8 cellular contexts compared by ENCODE assay signal in the genomic region with DNA sequence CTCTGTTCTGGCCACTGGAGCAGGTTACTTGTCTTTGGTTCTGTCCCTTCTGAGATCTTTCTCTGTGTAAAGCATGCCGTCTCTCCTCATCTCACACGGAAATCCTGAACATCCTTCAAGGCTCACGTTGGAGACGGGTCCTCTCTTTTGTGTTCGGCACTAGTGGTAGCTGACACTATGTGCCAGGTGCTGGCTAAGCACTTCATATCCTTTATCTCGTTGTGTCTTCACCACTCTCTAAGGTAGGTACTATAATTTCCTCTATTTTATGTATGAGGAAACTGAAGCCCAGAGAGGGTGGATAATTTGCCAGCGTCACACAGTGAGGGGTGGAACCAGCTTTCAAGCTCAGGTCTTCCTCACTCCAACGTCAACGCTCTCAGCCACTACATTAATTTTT. TPM values are rescaled to one million over a fixed set of nuclear protein-coding genes. Genes with fewer than 3 reads are reported as not detected.
A peak's percentile ranks its signal among the peaks of the same experiment; 100 is the strongest.
DNase-seq lines count a peak whose midpoint lies in the region; TF ChIP-seq lines count a peak whose summit lies in the region.

No MANE protein-coding gene starts in this region.

- 78 to 85% methylated on average over 9 of the region's 9 CpGs for WGBS in endodermal cell (ENCODE audit: insufficient coverage in 1 of 2, insufficient read length in 1 of 2), 2 experiments
- no CpG with 5 or more reads among the region's 9 CpGs for WGBS in neuronal stem cell (ENCODE audit: extremely low coverage in 2 of 2, insufficient read length in 2 of 2, insufficient replicate concordance in 1 of 2), 2 donors

- no peak overlapping the region for H3K23ac ChIP-seq in neuronal stem cell (ENCODE audit: low read depth, low read length, poor library complexity)

- no peaks in the 10 kb centered on the region for H3K27me3 Mint-ChIP-seq in endodermal cell (ENCODE audit: insufficient read depth)

- peak overlapping the region; percentile 99 for H3K4me3 Mint-ChIP-seq in endodermal cell

- peaks cover 18% of the 10 kb centered on the region for H3K36me3 Mint-ChIP-seq in endodermal cell (ENCODE audit: low read depth)

- no peak overlapping the region for H2AFZ ChIP-seq in neuronal stem cell (ENCODE audit: low read length)

- no peak overlapping the region for H2BK12ac ChIP-seq in neuronal stem cell (ENCODE audit: low read length)

- H3K4ac ChIP-seq in neuronal stem cell (ENCODE audit: low read length): no peak overlapping the region

- peaks cover 48% of the 10 kb centered on the region for H3K4me1 Mint-ChIP-seq in endodermal cell

- H3K4me1 ChIP-seq in endodermal cell (ENCODE audit: control insufficient read depth, insufficient read depth, low read length) (peaks cover 32% of the 10 kb centered on the region), neuronal stem cell (ENCODE audit: control insufficient read depth in 2 of 2, insufficient read depth in 1 of 2, low read depth in 1 of 2, low read length in 2 of 2) (peaks cover 7 to 22% of the 10 kb centered on the region in 2 donors)

- TF ChIP-seq CTCF in endodermal cell (conservative IDR thresholded peaks at IDR 0.05): no peak
- no peak for TF ChIP-seq CTCF in retinal pigment epithelial cell (conservative IDR thresholded peaks at IDR 0.05; ENCODE audit: low read depth, low read length)

- no peaks in the 10 kb centered on the region for H3K79me1 ChIP-seq in neuronal stem cell (ENCODE audit: low read depth, low read length)

- H4K91ac ChIP-seq in neuronal stem cell (ENCODE audit: low read depth, low read length, poor library complexity): no peak overlapping the region

- no peak overlapping the region for H2BK15ac ChIP-seq in neuronal stem cell (ENCODE audit: low read length)

- peak; percentile 46 for DNase-seq in DMS79 treated with DMSO at 0.1 percent for 48 hours (lab: John Stamatoyannopoulos, UW)
- DNase-seq in DMS79 (lab: John Stamatoyannopoulos, UW): no peak
- DNase-seq in OCI-M1 (lab: John Stamatoyannopoulos, UW): peak; percentile 68
- DNase-seq in endodermal cell: no peak
- no peak for DNase-seq in retinal pigment epithelial cell (ENCODE audit: low read depth)
- DNase-seq in effector CD8-positive, alpha-beta T cell (lab: John Stamatoyannopoulos, UW): no peak
- DNase-seq in neuronal stem cell (ENCODE audit: low spot score): no peak
- DNase-seq in medulla oblongata (ENCODE audit: extremely low spot score): no peak

- H3K4me2 ChIP-seq in neuronal stem cell (ENCODE audit: insufficient read depth, low read length, poor library complexity, severe bottlenecking): no peak overlapping the region

- H3K4me3 ChIP-seq in endodermal cell (ENCODE audit: low read length): peak overlapping the region; percentile 90
- peak overlapping the region; percentile 99 for H3K4me3 ChIP-seq in retinal pigment epithelial cell (ENCODE audit: low read length)
- peak overlapping the region in 1 of 2 donors; percentile 85 for H3K4me3 ChIP-seq in neuronal stem cell (ENCODE audit: low read length in 2 of 2)

- H3K36me3 ChIP-seq in endodermal cell (ENCODE audit: control insufficient read depth, insufficient read depth, low read length) (peaks cover 19% of the 10 kb centered on the region), neuronal stem cell (replicated peaks in 1 of 2; ENCODE audit: control insufficient read depth in 2 of 2, insufficient read depth in 2 of 2, low read length in 2 of 2) (peaks cover 6 to 24% of the 10 kb centered on the region in 2 donors)

- H2AK5ac ChIP-seq in neuronal stem cell (ENCODE audit: low read depth, low read length): no peak overlapping the region

- peak overlapping the region; percentile 68 for H3K9ac ChIP-seq in endodermal cell (ENCODE audit: extremely low read depth, low read length, poor library complexity, severe bottlenecking)
- H3K9ac ChIP-seq in neuronal stem cell (ENCODE audit: low read depth, low read length, poor library complexity): no peak overlapping the region

- H3K9me3 Mint-ChIP-seq in endodermal cell: no peaks in the 10 kb centered on the region

- no peaks in the 10 kb centered on the region for H3K27me3 ChIP-seq in endodermal cell (ENCODE audit: control insufficient read depth, insufficient read depth, low read length, poor library complexity, severe bottlenecking)
- H3K27me3 ChIP-seq in neuronal stem cell (ENCODE audit: control insufficient read depth in 3 of 3, insufficient read depth in 3 of 3, low read depth in 1 of 3, low read length in 3 of 3): no peaks in the 10 kb centered on the region

- H3K9me3 ChIP-seq in endodermal cell (ENCODE audit: control insufficient read depth, low read length) (no peaks in the 10 kb centered on the region), neuronal stem cell (replicated peaks in 1 of 2; ENCODE audit: control insufficient read depth in 2 of 2, insufficient read depth in 1 of 2, low read depth in 1 of 2, low read length in 2 of 2) (no peaks in the 10 kb centered on the region)

- H2BK120ac ChIP-seq in neuronal stem cell (ENCODE audit: low read depth, low read length): no peak overlapping the region

- no peak overlapping the region for H2BK5ac ChIP-seq in neuronal stem cell (ENCODE audit: low read length)

- no peak overlapping the region for H3K27ac ChIP-seq in endodermal cell (ENCODE audit: low read depth, low read length)
- no peak overlapping the region for H3K27ac ChIP-seq in neuronal stem cell (replicated peaks; ENCODE audit: low read length)

- no peak overlapping the region for H3K27ac Mint-ChIP-seq in endodermal cell

- H3K18ac ChIP-seq in neuronal stem cell (ENCODE audit: low read length): no peak overlapping the region

- H3K14ac ChIP-seq in neuronal stem cell (ENCODE audit: low read length): no peak overlapping the region

- H4K8ac ChIP-seq in neuronal stem cell (ENCODE audit: low read depth, low read length): no peak overlapping the region

RNA-seq across cellular contexts. Expression of a gene that starts 1.2 kb away (rescaled TPM):
- 10 to 100 TPM; 36.0 to 46.6 TPM for total RNA-seq in endodermal cell
- polyA plus RNA-seq in endodermal cell (2013, experiment 1 of 2): 39.8 TPM
- polyA plus RNA-seq in endodermal cell (2013, experiment 2 of 2): 44.0 TPM
- 22.3 TPM for polyA plus RNA-seq in neuronal stem cell (2013, experiment 1 of 2)
- polyA plus RNA-seq in neuronal stem cell (2013, experiment 2 of 2): 21.0 TPM

RNA-seq across cellular contexts. Expression of a gene that starts 1.5 kb away (rescaled TPM):
- total RNA-seq in endodermal cell: 10 to 100 TPM; 39.5 to 45.5 TPM
- polyA plus RNA-seq in endodermal cell (2013, experiment 1 of 2): 44.1 TPM
- polyA plus RNA-seq in endodermal cell (2013, experiment 2 of 2): 36.1 TPM
- 46.1 TPM for polyA plus RNA-seq in neuronal stem cell (2013, experiment 1 of 2)
- polyA plus RNA-seq in neuronal stem cell (2013, experiment 2 of 2): 47.3 TPM

RNA-seq across cellular contexts. Expression of a gene that starts 12.8 kb away (rescaled TPM):
- total RNA-seq in endodermal cell: under 1 TPM; 0.33 to 0.73 TPM
- polyA plus RNA-seq in endodermal cell (2013, experiment 1 of 2): 1.4 TPM
- 0.70 TPM for polyA plus RNA-seq in endodermal cell (2013, experiment 2 of 2)
- 1.3 TPM for polyA plus RNA-seq in neuronal stem cell (2013, experiment 1 of 2)
- polyA plus RNA-seq in neuronal stem cell (2013, experiment 2 of 2): 1.2 TPM

Comparison
In these comparisons a context has a peak if more than half of its experiments do, and no peak if none do; other contexts are left out.
1. DNase-seq: peak in DMS79 treated with DMSO at 0.1 percent for 48 hours (single experiment) and OCI-M1 (single experiment); none in DMS79 (single experiment), endodermal cell (single experiment), retinal pigment epithelial cell (single experiment), effector CD8-positive, alpha-beta T cell (single experiment), neuronal stem cell (single experiment) and medulla oblongata (single experiment).